Comparison of ENCODE assay signal across 2 cellular contexts in genomic region chr19:38911388-38912004, GRCh38.
TF ChIP-seq lines count a peak whose summit lies in the region.

No MANE protein-coding gene starts in this region.

TF ChIP-seq in GM23338, 12 proteins besides CTCF, POLR2A, EP300 and RAD21:
- TF ChIP-seq ZNF331 (CRISPR knock-in tag; IDR thresholded peaks at IDR 0.05; ENCODE audit: low read depth) (no peak), REST (IDR thresholded peaks at IDR 0.05; ENCODE audit: unreplicated experiment) (peak; percentile 56)

TF ChIP-seq in GM12891, 5 proteins besides CTCF, POLR2A, EP300 and RAD21:
- TF ChIP-seq PAX5 (IDR thresholded peaks at IDR 0.05; ENCODE audit: insufficient read depth, low read length, severe bottlenecking) (no peak), POU2F2 (IDR thresholded peaks at IDR 0.05; ENCODE audit: low read depth, low read length) (no peak), POLR2AphosphoS5 (IDR thresholded peaks at IDR 0.05; ENCODE audit: low read depth, low read length) (no peak), SPI1 (IDR thresholded peaks at IDR 0.05; ENCODE audit: low read depth, low read length) (no peak), TAF1 (IDR thresholded peaks at IDR 0.05; ENCODE audit: low read depth, low read length) (no peak)
TF ChIP-seq in GM12891: peak in this region for 0.
